In the genomic region with DNA sequence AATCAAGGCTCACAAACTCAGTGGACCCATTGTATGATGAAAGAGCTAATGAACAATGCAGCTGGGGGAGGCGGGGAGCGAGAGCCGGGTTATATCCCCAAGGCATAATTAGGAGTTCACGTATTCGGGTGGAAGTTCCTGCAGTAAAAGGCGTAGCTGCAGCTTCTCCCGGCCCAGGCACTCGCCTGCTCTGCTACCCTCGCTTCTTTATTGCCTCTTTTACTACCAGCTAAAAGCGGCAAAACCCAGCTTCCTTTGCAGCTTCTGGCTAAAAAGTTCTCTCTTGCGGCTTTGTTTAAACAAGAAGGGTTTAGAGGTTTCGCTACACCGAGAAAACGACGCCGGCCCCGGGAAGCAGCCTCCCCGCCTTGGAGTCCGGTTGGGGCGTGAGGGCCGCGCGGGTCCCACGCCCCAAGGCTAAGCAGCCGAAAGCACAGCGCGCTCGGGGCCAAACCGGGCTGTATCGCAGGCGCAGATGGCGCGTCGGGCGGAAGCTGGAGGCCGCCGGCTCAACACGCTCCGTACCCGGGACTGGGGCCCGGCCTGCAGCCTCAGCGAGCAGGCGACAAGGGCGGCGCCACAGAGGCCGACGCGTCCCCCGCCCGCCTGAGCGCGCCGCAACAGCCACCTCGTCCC, we compare ENCODE assay signal across 8 cellular contexts. TPM values are rescaled to one million over a fixed set of nuclear protein-coding genes. Genes with fewer than 3 reads are reported as not detected.
DNase-seq lines count a peak whose midpoint lies in the region; ATAC-seq and TF ChIP-seq lines count a peak whose summit lies in the region.

No MANE protein-coding gene starts in this region.

- peak overlapping the region; percentile 97 for H3K27ac ChIP-seq in OCI-LY1 (ENCODE audit: low read depth, low read length, poor library complexity, severe bottlenecking)

- H3K36me3 Mint-ChIP-seq in progenitor cell of endocrine pancreas (ENCODE audit: insufficient read depth): no peaks in the 10 kb centered on the region

- peak; percentile 82 for DNase-seq in EL
- DNase-seq in astrocyte of the hippocampus (ENCODE audit: low read depth, low spot score): peak; percentile 76
- peak; percentile 55 for DNase-seq in hepatic stellate cell (ENCODE audit: low spot score)
- DNase-seq in progenitor cell of endocrine pancreas (ENCODE audit: low spot score, unreplicated experiment): no peak
- DNase-seq in activated CD8-positive, alpha-beta memory T cell treated with anti-CD3 and anti-CD28 coated beads, Interleukin-2, amount 50 U/mL, for 48 hours: no peak

- ATAC-seq in GM19468 (IDR thresholded peaks at IDR 0.05; ENCODE audit: extremely low read depth, unreplicated experiment) (peak; percentile 56), HG03521 (IDR thresholded peaks at IDR 0.05; ENCODE audit: unreplicated experiment) (peak; percentile 66)

- peak overlapping the region; percentile 97 for H3K9ac ChIP-seq in OCI-LY1 (ENCODE audit: low read length)

- H3K4me3 Mint-ChIP-seq in progenitor cell of endocrine pancreas (ENCODE audit: low read depth): peak overlapping the region; percentile 86

- H3K27ac Mint-ChIP-seq in progenitor cell of endocrine pancreas: peak overlapping the region; percentile 98

- 0 out of 2 replicates have a peak, but pooled peaks cover 6% of the 10 kb centered on the region for H3F3A ChIP-seq in OCI-LY1 (ENCODE audit: insufficient read depth, low read length)

- TF ChIP-seq CTCF in OCI-LY1 (IDR thresholded peaks at IDR 0.05; ENCODE audit: low read length): no peak
- TF ChIP-seq CTCF in progenitor cell of endocrine pancreas (IDR thresholded peaks at IDR 0.05; ENCODE audit: unreplicated experiment): no peak

- H3K36me3 ChIP-seq in OCI-LY1 (ENCODE audit: insufficient read depth, low read length): peaks cover 28% of the 10 kb centered on the region

- H3K9me3 ChIP-seq in OCI-LY1 (ENCODE audit: low read length): no peaks in the 10 kb centered on the region

- peaks cover 73% of the 10 kb centered on the region for H3K79me2 ChIP-seq in OCI-LY1 (ENCODE audit: insufficient read depth, low read length)

- no peaks in the 10 kb centered on the region for H3K9me3 Mint-ChIP-seq in progenitor cell of endocrine pancreas (ENCODE audit: low read depth)

- H2AFZ ChIP-seq in OCI-LY1 (ENCODE audit: low read length): no peak overlapping the region

- peak overlapping the region; percentile 98 for H3K4me2 ChIP-seq in OCI-LY1 (ENCODE audit: low read length)

- H3K27me3 ChIP-seq in OCI-LY1 (ENCODE audit: insufficient read depth, low read length): no peaks in the 10 kb centered on the region

- no peaks in the 10 kb centered on the region for H3K9me2 ChIP-seq in OCI-LY1 (ENCODE audit: low read depth, low read length)

- peak overlapping the region; percentile 95 for H3K4me3 ChIP-seq in OCI-LY1 (ENCODE audit: low read depth, low read length, poor library complexity, severe bottlenecking)

- peaks cover 27% of the 10 kb centered on the region for H3K4me1 Mint-ChIP-seq in progenitor cell of endocrine pancreas (ENCODE audit: low read depth)

- no peaks in the 10 kb centered on the region for H3K27me3 Mint-ChIP-seq in progenitor cell of endocrine pancreas

- H3K4me1 ChIP-seq in OCI-LY1 (ENCODE audit: insufficient read depth, low read length, severe bottlenecking): peaks cover 43% of the 10 kb centered on the region

- H4K20me1 ChIP-seq in OCI-LY1 (ENCODE audit: insufficient read depth, low read length): no peaks in the 10 kb centered on the region

RNA-seq across cellular contexts. Expression of a gene that starts 1.6 kb away (rescaled TPM):
- total RNA-seq in progenitor cell of endocrine pancreas: 14.4 and 15.2 TPM in 2 replicates

Comparison
In these comparisons a context has a peak if more than half of its experiments do, and no peak if none do; other contexts are left out.
1. DNase-seq: peak in EL (single experiment), astrocyte of the hippocampus (single experiment) and hepatic stellate cell (single experiment); none in progenitor cell of endocrine pancreas (single experiment) and activated CD8-positive, alpha-beta memory T cell treated with anti-CD3 and anti-CD28 coated beads, Interleukin-2, amount 50 U/mL, for 48 hours (single experiment).